13 cellular contexts compared by ENCODE assay signal in the genomic region with DNA sequence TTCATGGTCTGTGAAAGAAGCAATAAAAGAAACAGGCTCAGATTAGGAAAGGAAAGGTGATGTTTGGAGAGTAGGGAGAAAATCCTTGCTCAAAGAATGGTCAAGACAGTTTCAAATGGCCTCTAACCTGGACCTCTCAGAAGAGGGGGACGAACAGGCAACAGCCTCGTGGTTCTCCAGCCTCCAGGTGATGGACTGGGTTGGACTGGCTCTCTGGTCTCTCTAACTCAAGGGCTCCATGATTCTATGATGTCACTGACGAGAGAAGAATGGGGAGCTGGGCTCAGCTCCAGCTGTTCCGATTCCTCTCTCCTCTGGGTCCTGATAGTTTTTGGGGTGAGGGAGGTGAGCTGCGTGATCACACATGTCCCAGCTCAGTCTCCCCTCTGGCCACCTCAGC. TPM values are rescaled to one million over a fixed set of nuclear protein-coding genes. Genes with fewer than 3 reads are reported as not detected.
DNase-seq lines count a peak whose midpoint lies in the region; ATAC-seq and TF ChIP-seq lines count a peak whose summit lies in the region.
"Had no signal": no experiment of that assay in that cellular context is flagged by ENCODE, and none has a peak within 500 bp of the region (broad histone marks: within the 10 kb centered on the region; RNA-seq: fewer than 3 reads in every experiment).

A gene (plus strand): TSS at position 301 of the 400 bp plus-strand sequence. CDS start 327 bp downstream, outside the sequence.

- H3K9me3 Mint-ChIP-seq in activated T-helper 17 cell treated with anti-CD3 and anti-CD28 coated beads, Interleukin-2, amount 50 U/mL, for 72 hours = peaks cover 6% of the 10 kb centered on the region

- intact Hi-C loops in heart right ventricle (cut with DNase I) = no loop called here

- ATAC-seq in activated T-helper 17 cell treated with anti-CD3 and anti-CD28 coated beads, Interleukin-2, amount 50 U/mL, for 72 hours (replicated peaks) = no peak
- ATAC-seq in heart right ventricle = no peak
- ATAC-seq in GM19455 (IDR thresholded peaks at IDR 0.05; ENCODE audit: unreplicated experiment) = no peak
- ATAC-seq in T-helper 17 cell = no peak
- ATAC-seq in HG02571 (IDR thresholded peaks at IDR 0.05; ENCODE audit: unreplicated experiment) = no peak

- H3K4me1 Mint-ChIP-seq in activated T-helper 17 cell treated with anti-CD3 and anti-CD28 coated beads, Interleukin-2, amount 50 U/mL, for 72 hours = no peaks in the 10 kb centered on the region
- peaks cover 5% of the 10 kb centered on the region for H3K4me1 Mint-ChIP-seq in T-helper 17 cell

- H3K27ac Mint-ChIP-seq in activated T-helper 17 cell treated with anti-CD3 and anti-CD28 coated beads, Interleukin-2, amount 50 U/mL, for 72 hours = no peak within 1 kb of the TSS
- H3K27ac Mint-ChIP-seq in T-helper 17 cell = no peak within 1 kb of the TSS

- no peak for TF ChIP-seq CTCF in heart right ventricle (IDR thresholded peaks at IDR 0.05)

- no peak within 1 kb of the TSS for H3K4me3 ChIP-seq in heart right ventricle
- H3K4me3 ChIP-seq: coronary artery, smooth muscle cell had no signal

- peaks cover 0 to 6% (median 0%) of the 10 kb centered on the region in 9 donors for H3K4me1 ChIP-seq in heart right ventricle

- peaks cover 55% of the 10 kb centered on the region for H3K36me3 Mint-ChIP-seq in activated T-helper 17 cell treated with anti-CD3 and anti-CD28 coated beads, Interleukin-2, amount 50 U/mL, for 72 hours (ENCODE audit: low read depth)
- H3K36me3 Mint-ChIP-seq in T-helper 17 cell (ENCODE audit: low read depth) = peaks cover 22% of the 10 kb centered on the region

- peaks cover 0 to 93% (median 37%) of the 10 kb centered on the region in 9 donors for H3K36me3 ChIP-seq in heart right ventricle

- no peaks in the 10 kb centered on the region for H3K27me3 Mint-ChIP-seq in activated T-helper 17 cell treated with anti-CD3 and anti-CD28 coated beads, Interleukin-2, amount 50 U/mL, for 72 hours
- no peaks in the 10 kb centered on the region for H3K27me3 Mint-ChIP-seq in T-helper 17 cell

- DNase-seq in HT1080 (ENCODE audit: low read depth) = no peak
- no peak for DNase-seq in heart right ventricle
- DNase-seq in renal cortical epithelial cell (ENCODE audit: low read depth) = no peak
- no peak for DNase-seq in germinal center (ENCODE audit: low spot score)
- DNase-seq in T-helper 17 cell = no peak
- DNase-seq: HCEC 1CT, head of caudate nucleus, WERI-Rb-1 had no signal

- no peak within 1 kb of the TSS for H3K27ac ChIP-seq in heart right ventricle
- H3K27ac ChIP-seq: coronary artery, WERI-Rb-1 had no signal

- WGBS in heart right ventricle, 2 donors = 94% methylated on average over 5 of the region's 5 CpGs

- peaks cover 0 to 17% (median 0%) of the 10 kb centered on the region in 11 donors for H3K9me3 ChIP-seq in heart right ventricle
- H3K9me3 ChIP-seq in T-helper 17 cell (ENCODE audit: control insufficient read depth, low read length, poor library complexity, severe bottlenecking) = no peaks in the 10 kb centered on the region

- no peaks in the 10 kb centered on the region for H3K27me3 ChIP-seq in heart right ventricle

- no peak within 1 kb of the TSS for H3K4me3 Mint-ChIP-seq in activated T-helper 17 cell treated with anti-CD3 and anti-CD28 coated beads, Interleukin-2, amount 50 U/mL, for 72 hours
- H3K4me3 Mint-ChIP-seq in T-helper 17 cell = no peak within 1 kb of the TSS

RNA-seq across cellular contexts. Expression of the gene that starts here (rescaled TPM):
- 29.8 and 30.5 TPM in 2 replicates for total RNA-seq in HT1080 (2014; rRNA removed; shearing (Covaris generic))
- polyA plus RNA-seq in HT1080 (2015; cell fraction: cytosol; rRNA removed) = 44.3 and 46.4 TPM in 2 replicates
- 16.9 and 17.2 TPM in 2 replicates for polyA plus RNA-seq in HT1080 (2015; cell fraction: nucleus; rRNA removed)
- 10 to 100 TPM; 10.5 to 11.8 TPM for total RNA-seq in activated T-helper 17 cell treated with anti-CD3 and anti-CD28 coated beads, Interleukin-2, amount 50 U/mL, for 72 hours
- total RNA-seq in heart right ventricle = 10 to 100 TPM; 16.5 to 29.8 (median 24.0) TPM
- 10 to 100 TPM; 20.3 to 39.0 TPM for polyA plus RNA-seq in heart right ventricle
- total RNA-seq in renal cortical epithelial cell = 6.8 and 26.7 TPM in 2 replicates
- 1 to 10 TPM; 3.9 to 4.9 TPM for total RNA-seq in T-helper 17 cell
